ENCODE assay signal across 14 cellular contexts in the genomic region with DNA sequence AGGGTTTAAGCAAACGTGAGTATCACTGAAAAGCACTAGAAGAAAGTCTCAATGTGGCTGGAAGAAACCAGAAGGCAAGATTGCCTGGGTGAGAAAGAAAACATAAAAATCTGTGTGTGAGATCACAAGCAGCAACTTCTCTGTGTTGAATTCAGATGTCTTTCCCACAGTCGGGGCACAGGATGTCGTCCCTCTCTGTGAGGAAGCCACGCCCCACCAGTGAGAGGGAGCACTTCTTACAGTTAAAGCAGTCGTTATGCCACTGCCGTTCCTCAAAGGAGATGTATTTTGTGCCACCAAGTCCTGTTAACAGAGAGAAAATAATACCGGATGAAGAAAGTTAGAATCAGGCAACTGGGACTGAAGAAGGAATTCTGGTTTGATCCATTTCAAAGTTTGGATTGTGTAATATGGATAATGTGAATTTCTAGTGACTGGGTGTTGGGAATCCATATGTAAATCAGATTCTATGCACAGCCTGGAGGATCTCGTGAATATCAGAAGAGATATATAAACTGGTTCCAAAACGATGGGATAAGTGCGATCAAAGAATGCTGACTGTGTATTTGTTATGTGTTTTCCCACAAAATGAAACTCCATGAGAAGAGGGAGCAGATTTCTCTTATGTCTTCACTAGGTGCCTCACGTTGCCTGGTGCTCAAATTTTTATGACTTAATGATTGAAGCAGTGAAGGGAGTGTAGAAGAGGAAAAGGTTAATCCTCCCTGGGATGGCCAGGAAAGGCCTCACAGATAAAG. TPM values are rescaled to one million over a fixed set of nuclear protein-coding genes. Genes with fewer than 3 reads are reported as not detected.
A peak's percentile ranks its signal among the peaks of the same experiment; 100 is the strongest.
DNase-seq lines count a peak whose midpoint lies in the region; ATAC-seq and TF ChIP-seq lines count a peak whose summit lies in the region.
"Had no signal": no experiment of that assay in that cellular context is flagged by ENCODE, and none has a peak within 500 bp of the region (broad histone marks: within the 10 kb centered on the region; RNA-seq: fewer than 3 reads in every experiment).

No MANE protein-coding gene starts in this region.

- DNase-seq in activated T-cell treated with anti-CD3 and anti-CD28 coated beads for 4 hours (peak; percentile 9), psoas muscle (no peak), gastrocnemius medialis (no peak), esophagus muscularis mucosa (ENCODE audit: extremely low spot score) (no peak)
- no peak for DNase-seq in activated T-cell treated with anti-CD3 and anti-CD28 coated beads, Interleukin-2, amount 50 U/mL, for 48 hours
- DNase-seq: OCI-M1, tibial artery, WERI-Rb-1 had no signal

- TF ChIP-seq POLR2A in gastrocnemius medialis (IDR thresholded peaks at IDR 0.05) = no peak
- TF ChIP-seq POLR2A in esophagus muscularis mucosa (IDR thresholded peaks at IDR 0.05; ENCODE audit: low read depth) = no peak

- peaks cover 21% of the 10 kb centered on the region for H3K4me1 Mint-ChIP-seq in T-helper 1 cell treated with Interleukin-12 subunit alpha and Interleukin-12 subunit beta and Interleukin-4 antibody, amounts not matched to agents 30 μg/mL and 1 μg/mL, for 36 hours (ENCODE audit: low read depth)
- peaks cover 10% of the 10 kb centered on the region for H3K4me1 Mint-ChIP-seq in activated T-helper 17 cell treated with anti-CD3 and anti-CD28 coated beads, Interleukin-2, amount 50 U/mL, for 72 hours

- H3K9me3 ChIP-seq in psoas muscle = peaks cover 12% of the 10 kb centered on the region
- H3K9me3 ChIP-seq in gastrocnemius medialis = peaks cover 0 to 3% (median 0%) of the 10 kb centered on the region in 3 donors
- H3K9me3 ChIP-seq in esophagus muscularis mucosa = peaks cover 0 to 13% (median 6%) of the 10 kb centered on the region in 4 donors

- H3K9me3 Mint-ChIP-seq in T-helper 1 cell treated with Interleukin-12 subunit alpha and Interleukin-12 subunit beta and Interleukin-4 antibody, amounts not matched to agents 30 μg/mL and 1 μg/mL, for 36 hours = peaks cover 10% of the 10 kb centered on the region
- H3K9me3 Mint-ChIP-seq in activated T-helper 17 cell treated with anti-CD3 and anti-CD28 coated beads, Interleukin-2, amount 50 U/mL, for 72 hours = peaks cover 6% of the 10 kb centered on the region

- no peaks in the 10 kb centered on the region for H3K27me3 Mint-ChIP-seq in T-helper 1 cell treated with Interleukin-12 subunit alpha and Interleukin-12 subunit beta and Interleukin-4 antibody, amounts not matched to agents 30 μg/mL and 1 μg/mL, for 36 hours (ENCODE audit: low read depth)
- no peaks in the 10 kb centered on the region for H3K27me3 Mint-ChIP-seq in activated T-helper 17 cell treated with anti-CD3 and anti-CD28 coated beads, Interleukin-2, amount 50 U/mL, for 72 hours

- ATAC-seq in activated T-helper 17 cell treated with anti-CD3 and anti-CD28 coated beads, Interleukin-2, amount 50 U/mL, for 72 hours (replicated peaks) = no peak
- ATAC-seq in psoas muscle (no peak), gastrocnemius medialis (no peak), GM21825 (IDR thresholded peaks at IDR 0.05; ENCODE audit: unreplicated experiment) (no peak)
- ATAC-seq: SK-N-SH treated with all-trans-retinoic acid at 6 μM for 48 hours had no signal

- no peaks in the 10 kb centered on the region for H3K4me1 ChIP-seq in psoas muscle
- peaks cover 0 to 12% of the 10 kb centered on the region in 2 donors for H3K4me1 ChIP-seq in gastrocnemius medialis
- H3K4me1 ChIP-seq in esophagus muscularis mucosa = peaks cover 4 to 22% (median 20%) of the 10 kb centered on the region in 4 donors

- intact Hi-C loops in psoas muscle (cut with DNase I) (no loop called here), gastrocnemius medialis (cut with DNase I; ENCODE audit: low total_unique reads) (no loop called here), esophagus muscularis mucosa (cut with DNase I) (no loop called here)

- no peak overlapping the region for H3K4me3 ChIP-seq in psoas muscle
- H3K4me3 ChIP-seq in gastrocnemius medialis = no peak overlapping the region
- no peak overlapping the region for H3K4me3 ChIP-seq in esophagus muscularis mucosa
- H3K4me3 ChIP-seq: tibial artery had no signal

- no peak for TF ChIP-seq CTCF in psoas muscle (IDR thresholded peaks at IDR 0.05)
- TF ChIP-seq CTCF in gastrocnemius medialis (IDR thresholded peaks at IDR 0.05 in 4 of 5, conservative IDR thresholded peaks at IDR 0.05 in 1 of 5) = no peak
- no peak for TF ChIP-seq CTCF in esophagus muscularis mucosa (IDR thresholded peaks at IDR 0.05)

- no peak overlapping the region for H3K27ac Mint-ChIP-seq in T-helper 1 cell treated with Interleukin-12 subunit alpha and Interleukin-12 subunit beta and Interleukin-4 antibody, amounts not matched to agents 30 μg/mL and 1 μg/mL, for 36 hours
- H3K27ac Mint-ChIP-seq in activated T-helper 17 cell treated with anti-CD3 and anti-CD28 coated beads, Interleukin-2, amount 50 U/mL, for 72 hours = peak overlapping the region; percentile 73

- H3K27me3 ChIP-seq in psoas muscle (ENCODE audit: insufficient read depth in 3 of 3, low read length in 2 of 3) = no peaks in the 10 kb centered on the region
- H3K27me3 ChIP-seq in gastrocnemius medialis = no peaks in the 10 kb centered on the region
- H3K27me3 ChIP-seq in esophagus muscularis mucosa = no peaks in the 10 kb centered on the region
- H3K27me3 ChIP-seq: tibial artery had no signal

- no peak for TF ChIP-seq EP300 in esophagus muscularis mucosa (IDR thresholded peaks at IDR 0.05)

- H3K4me3 Mint-ChIP-seq in T-helper 1 cell treated with Interleukin-12 subunit alpha and Interleukin-12 subunit beta and Interleukin-4 antibody, amounts not matched to agents 30 μg/mL and 1 μg/mL, for 36 hours = peak overlapping the region; percentile 9
- no peak overlapping the region for H3K4me3 Mint-ChIP-seq in activated T-helper 17 cell treated with anti-CD3 and anti-CD28 coated beads, Interleukin-2, amount 50 U/mL, for 72 hours
- H3K4me3 Mint-ChIP-seq: CD14-positive monocyte had no signal

- H3K27ac ChIP-seq in psoas muscle (peak overlapping the region; percentile 56), gastrocnemius medialis (peak overlapping the region in 2 of 4 donors; percentile 31 to 57), esophagus muscularis mucosa (replicated peaks in 1 of 4) (no peak overlapping the region)
- H3K27ac ChIP-seq: KMS-11, tibial artery, WERI-Rb-1 had no signal

- in situ Hi-C loops in gastrocnemius medialis (cut with MboI; ENCODE audit: low sequenced_read_pairs in 4 of 4) = no loop called here

- H3K36me3 Mint-ChIP-seq in T-helper 1 cell treated with Interleukin-12 subunit alpha and Interleukin-12 subunit beta and Interleukin-4 antibody, amounts not matched to agents 30 μg/mL and 1 μg/mL, for 36 hours (ENCODE audit: low read depth) = peaks cover 31% of the 10 kb centered on the region
- H3K36me3 Mint-ChIP-seq in activated T-helper 17 cell treated with anti-CD3 and anti-CD28 coated beads, Interleukin-2, amount 50 U/mL, for 72 hours (ENCODE audit: low read depth) = peaks cover 48% of the 10 kb centered on the region

- WGBS in psoas muscle, 3 donors = 69 to 74% (median 73%) methylated on average over 11 of the region's 11 CpGs
- 73% methylated on average over 11 of the region's 11 CpGs for WGBS in esophagus muscularis mucosa

- H3K36me3 ChIP-seq in psoas muscle (ENCODE audit: insufficient read depth in 1 of 2, low read depth in 1 of 2) (peaks cover 6 to 89% of the 10 kb centered on the region in 2 donors), gastrocnemius medialis (peaks cover 6 to 43% of the 10 kb centered on the region in 2 donors), esophagus muscularis mucosa (peaks cover 36 to 87% (median 76%) of the 10 kb centered on the region in 4 donors)

RNA-seq across cellular contexts. Expression of gene C2orf49, which starts 24.0 kb away (rescaled TPM):
- 10 to 100 TPM; 17.7 to 23.8 TPM for total RNA-seq in activated T-helper 17 cell treated with anti-CD3 and anti-CD28 coated beads, Interleukin-2, amount 50 U/mL, for 72 hours
- total RNA-seq in psoas muscle (10 to 100 TPM; 14.8 to 19.4 (median 15.5) TPM), gastrocnemius medialis (10 to 100 TPM; 12.8 to 26.7 (median 18.6) TPM), esophagus muscularis mucosa (10 to 100 TPM; 16.4 to 19.5 (median 17.7) TPM)
- 10 to 100 TPM; 13.2 to 24.6 (median 14.3) TPM for polyA plus RNA-seq in psoas muscle

RNA-seq across cellular contexts. Expression of gene TGFBRAP1, which starts 31.8 kb away (rescaled TPM):
- 10 to 100 TPM; 16.5 to 28.0 TPM for total RNA-seq in activated T-helper 17 cell treated with anti-CD3 and anti-CD28 coated beads, Interleukin-2, amount 50 U/mL, for 72 hours
- total RNA-seq in psoas muscle = 10 to 100 TPM; 13.3 to 21.4 (median 16.8) TPM
- polyA plus RNA-seq in psoas muscle = 10 to 100 TPM in 1 of 3 donors, 1 to 10 TPM in 2; 5.4 to 18.2 (median 8.8) TPM
- 10 to 100 TPM; 19.7 to 28.9 (median 20.3) TPM for total RNA-seq in gastrocnemius medialis
- 10 to 100 TPM; 20.8 to 34.4 (median 27.9) TPM for total RNA-seq in esophagus muscularis mucosa

RNA-seq across cellular contexts. Expression of gene FHL2, which starts 37.5 kb away (rescaled TPM):
- 1 to 10 TPM; 2.2 to 2.3 TPM for total RNA-seq in activated T-helper 17 cell treated with anti-CD3 and anti-CD28 coated beads, Interleukin-2, amount 50 U/mL, for 72 hours
- total RNA-seq in psoas muscle (100 to 1,000 TPM in 1 of 4 donors, 10 to 100 TPM in 3; 33.5 to 114 (median 51.7) TPM), gastrocnemius medialis (10 to 100 TPM; 14.9 to 31.8 (median 21.4) TPM), esophagus muscularis mucosa (100 to 1,000 TPM in 1 of 4 donors, 10 to 100 TPM in 3; 81.8 to 114 (median 87.9) TPM)
- 10 to 100 TPM; 24.7 to 40.9 (median 28.5) TPM for polyA plus RNA-seq in psoas muscle

Comparison
In these comparisons a context has a peak if more than half of its experiments do, and no peak if none do; other contexts are left out.
1. RNA of gene FHL2, which starts 37.5 kb away (total RNA-seq): 81.8 to 114 TPM in esophagus muscularis mucosa, 33.5 to 114 TPM in psoas muscle and 14.9 to 31.8 TPM in gastrocnemius medialis; 2.2 to 2.3 TPM in activated T-helper 17 cell treated with anti-CD3 and anti-CD28 coated beads, Interleukin-2, amount 50 U/mL, for 72 hours; every median in the first group is over 4 times any median in the second.